ENCODE assay signal across 16 cellular contexts in the genomic region with DNA sequence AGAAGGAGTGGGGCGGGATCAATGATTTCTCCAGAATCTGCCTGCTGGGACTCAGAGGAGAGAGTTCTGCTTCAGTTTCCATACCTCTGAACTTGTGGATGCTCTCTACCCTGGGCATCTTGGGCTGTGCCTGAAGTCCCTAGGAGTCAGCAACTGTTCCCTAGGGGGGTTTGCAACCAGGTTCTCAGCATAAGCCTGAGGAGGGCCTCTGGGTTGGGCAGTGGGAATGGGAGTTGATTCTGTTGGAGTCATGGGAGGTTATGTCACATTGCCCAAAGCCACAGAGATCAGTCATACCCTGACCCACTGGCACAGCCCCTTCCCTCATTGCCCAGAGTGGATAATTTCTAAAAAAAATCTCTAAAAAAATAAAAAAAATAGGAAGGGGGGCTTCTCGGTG. TPM values are rescaled to one million over a fixed set of nuclear protein-coding genes. Genes with fewer than 3 reads are reported as not detected.
A peak's percentile ranks its signal among the peaks of the same experiment; 100 is the strongest.
DNase-seq lines count a peak whose midpoint lies in the region; ATAC-seq, FAIRE-seq and TF ChIP-seq lines count a peak whose summit lies in the region.
"Had no signal": no experiment of that assay in that cellular context is flagged by ENCODE, and none has a peak within 500 bp of the region (broad histone marks: within the 10 kb centered on the region; RNA-seq: fewer than 3 reads in every experiment).

No MANE protein-coding gene starts in this region.

- H3K27ac ChIP-seq in subcutaneous abdominal adipose tissue (ENCODE audit: low read depth, low read length) = peak overlapping the region; percentile 10
- H3K27ac ChIP-seq: cardiac muscle cell had no signal

- H3K27ac Mint-ChIP-seq in HFFc6 = peak overlapping the region; percentile 90
- H3K27ac Mint-ChIP-seq in chondrocyte (ENCODE audit: unreplicated experiment) = peak overlapping the region; percentile 98
- H3K27ac Mint-ChIP-seq: activated naive CD8-positive, alpha-beta T cell; effector memory CD8-positive, alpha-beta T cell had no signal

- H3K9me3 Mint-ChIP-seq in HFFc6 (no peaks in the 10 kb centered on the region), chondrocyte (ENCODE audit: low read depth) (no peaks in the 10 kb centered on the region)
- H3K9me3 Mint-ChIP-seq: effector memory CD8-positive, alpha-beta T cell; type B pancreatic cell had no signal

- FAIRE-seq in urothelium cell line (lab: Jason Lieb, UNC) = no peak

- TF ChIP-seq CTCF in HFFc6 (IDR thresholded peaks at IDR 0.05) = no peak
- no peak for TF ChIP-seq CTCF in chondrocyte (IDR thresholded peaks at IDR 0.05)
- TF ChIP-seq CTCF in lower leg skin (IDR thresholded peaks at IDR 0.05) = no peak

- no peak overlapping the region for H3K4me3 Mint-ChIP-seq in HFFc6
- H3K4me3 Mint-ChIP-seq in chondrocyte (ENCODE audit: unreplicated experiment) = no peak overlapping the region
- H3K4me3 Mint-ChIP-seq: activated naive CD8-positive, alpha-beta T cell; effector memory CD8-positive, alpha-beta T cell; type B pancreatic cell had no signal

- DNase-seq in HFFc6 (no peak), chondrocyte (ENCODE audit: low spot score) (no peak), myocyte (ENCODE audit: low read depth) (peak; percentile 78), urothelium cell line (ENCODE audit: low spot score) (no peak), lower leg skin (ENCODE audit: low spot score in 2 of 2) (no peak), CD1c-positive myeloid dendritic cell (ENCODE audit: extremely low spot score) (no peak)
- DNase-seq: activated CD4-positive, alpha-beta T cell treated with anti-CD3 and anti-CD28 coated beads for 48 hours; Caco-2; effector memory CD8-positive, alpha-beta T cell; NCI-H2171 treated with DMSO at 0.1 percent for 48 hours; stimulated activated CD4-positive, alpha-beta T cell treated with anti-CD3 and anti-CD28 coated beads, Interleukin-4, amount 100 ng/mL, for 1 hour had no signal

- peaks cover 0 to 5% (median 0%) of the 10 kb centered on the region in 5 donors for H3K27me3 ChIP-seq in subcutaneous abdominal adipose tissue (ENCODE audit: control insufficient read depth in 5 of 5, insufficient read depth in 4 of 5, low read length in 5 of 5)
- H3K27me3 ChIP-seq: cardiac muscle cell had no signal

- no peaks in the 10 kb centered on the region for H3K9me3 ChIP-seq in subcutaneous abdominal adipose tissue (ENCODE audit: control insufficient read depth in 5 of 5, low read length in 5 of 5)
- H3K9me3 ChIP-seq: Caco-2 had no signal

- no peak overlapping the region for H3K4me3 ChIP-seq in subcutaneous abdominal adipose tissue (ENCODE audit: low read depth in 1 of 5, low read length in 5 of 5)
- H3K4me3 ChIP-seq in lower leg skin (ENCODE audit: low read depth, poor library complexity, severe bottlenecking) = no peak overlapping the region
- H3K4me3 ChIP-seq: cardiac muscle cell had no signal

- H3K27me3 Mint-ChIP-seq in HFFc6 (ENCODE audit: insufficient read depth) = peaks cover 5% of the 10 kb centered on the region; the same call in 1 of the 2 replicates
- H3K27me3 Mint-ChIP-seq in chondrocyte (ENCODE audit: low read depth) = no peaks in the 10 kb centered on the region
- H3K27me3 Mint-ChIP-seq: type B pancreatic cell had no signal

- ATAC-seq in HG03460 (IDR thresholded peaks at IDR 0.05; ENCODE audit: unreplicated experiment) = no peak
- ATAC-seq: effector memory CD8-positive, alpha-beta T cell had no signal

- H3K4me1 Mint-ChIP-seq in HFFc6 (ENCODE audit: low read depth) (peaks cover 8% of the 10 kb centered on the region), chondrocyte (ENCODE audit: low read depth) (peaks cover 1% of the 10 kb centered on the region)

- H3K9ac ChIP-seq in subcutaneous abdominal adipose tissue (ENCODE audit: low read length in 5 of 5) = no peak overlapping the region

- H3K4me1 ChIP-seq in subcutaneous abdominal adipose tissue (ENCODE audit: control insufficient read depth in 5 of 5, insufficient read depth in 5 of 5, low read length in 5 of 5) = peaks cover 8 to 34% (median 28%) of the 10 kb centered on the region in 5 donors

- intact Hi-C loops in lower leg skin (cut with DNase I; ENCODE audit: low total_unique reads) = no loop called here

- TF ChIP-seq POLR2A in lower leg skin (IDR thresholded peaks at IDR 0.05) = no peak

- WGBS in lower leg skin, 2 donors = 47 to 94% methylated on average over 2 of the region's 2 CpGs

- H3K36me3 ChIP-seq in subcutaneous abdominal adipose tissue (ENCODE audit: control insufficient read depth in 5 of 5, insufficient read depth in 5 of 5, low read length in 5 of 5) = peaks cover 0 to 10% (median 0%) of the 10 kb centered on the region in 5 donors
- H3K36me3 ChIP-seq: cardiac muscle cell had no signal

- H3K36me3 Mint-ChIP-seq in HFFc6 (ENCODE audit: low read depth) (no peaks in the 10 kb centered on the region), chondrocyte (ENCODE audit: low read depth) (peaks cover 24% of the 10 kb centered on the region)
- H3K36me3 Mint-ChIP-seq: activated naive CD8-positive, alpha-beta T cell had no signal

RNA-seq across cellular contexts. Expression of a gene that starts 47.4 kb away (rescaled TPM):
- total RNA-seq in HFFc6 (2021; fragmentation: NEBNext Ultra II Directional; extraction: Animal tissue kit (Norgen Biotek cat#: 25700)) = 10 to 100 TPM in 2 of 6 experiments, 1 to 10 TPM in 4; 7.9 to 11.1 (median 9.2) TPM
- total RNA-seq in chondrocyte (13.3 to 36.6 TPM (median 35.2 TPM) in 3 replicates), myocyte (12.8 and 14.6 TPM in 2 replicates), lower leg skin (10 to 100 TPM in 2 of 4 donors, 1 to 10 TPM in 2; 4.8 to 18.7 (median 10.5) TPM)
- polyA plus RNA-seq in myocyte (2012) = 13.6 TPM
